In the genomic region with DNA sequence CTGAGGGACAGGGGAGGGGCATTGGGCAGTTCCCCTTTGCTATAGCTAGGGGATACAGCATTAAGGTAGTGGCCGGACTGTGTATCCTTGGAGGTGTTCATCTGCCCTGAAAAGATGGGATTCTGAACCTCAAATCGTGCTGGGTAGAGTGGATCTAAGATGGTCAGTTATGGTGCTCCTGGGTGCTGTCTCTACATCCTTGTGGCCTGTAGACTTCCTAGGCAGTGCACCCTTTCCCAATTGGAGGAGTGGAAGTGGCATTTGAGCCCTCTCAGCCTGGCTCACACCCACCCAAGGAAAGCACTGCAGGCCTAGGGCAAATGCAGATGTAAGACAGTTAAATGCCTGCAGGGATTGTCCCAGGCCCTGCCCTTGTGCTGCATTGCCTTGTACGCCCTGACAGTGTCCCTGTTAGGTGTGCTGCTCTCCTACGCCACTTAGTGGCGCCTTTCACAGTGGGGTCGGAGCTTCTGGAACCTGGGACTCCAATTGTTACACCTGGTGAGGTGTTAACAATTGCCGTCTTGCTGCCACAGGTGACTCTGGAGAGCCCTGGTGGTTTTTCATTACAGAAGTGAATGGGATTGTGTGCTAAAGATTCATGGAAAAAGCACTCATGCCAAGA, we compare ENCODE assay signal across 9 cellular contexts. TPM values are rescaled to one million over a fixed set of nuclear protein-coding genes. Genes with fewer than 3 reads are reported as not detected.
DNase-seq lines count a peak whose midpoint lies in the region; ATAC-seq and TF ChIP-seq lines count a peak whose summit lies in the region.
"Had no signal": no experiment of that assay in that cellular context is flagged by ENCODE, and none has a peak within 500 bp of the region (broad histone marks: within the 10 kb centered on the region; RNA-seq: fewer than 3 reads in every experiment).

No MANE protein-coding gene starts in this region.

- no peaks in the 10 kb centered on the region for H4K20me1 ChIP-seq in neural progenitor cell (ENCODE audit: low read depth)

- DNase-seq in DMS53 treated with DMSO at 0.1 percent for 48 hours (lab: John Stamatoyannopoulos, UW; ENCODE audit: unreplicated experiment): peak; percentile 47
- peak; percentile 16 for DNase-seq in activated CD4-positive, alpha-beta T cell treated with anti-CD3 and anti-CD28 coated beads, Interleukin-2, amount 50 U/mL, for 1 hour
- DNase-seq in neural progenitor cell (ENCODE audit: low spot score): peak; percentile 70
- no peak for DNase-seq in caudate nucleus (lab: John Stamatoyannopoulos, UW)
- DNase-seq in medulla oblongata (ENCODE audit: extremely low spot score): no peak
- DNase-seq in T1000 (lab: John Stamatoyannopoulos, UW): no peak

- no peaks in the 10 kb centered on the region for H3F3A ChIP-seq in neural progenitor cell (ENCODE audit: low read depth)

- H3K9me3 ChIP-seq in neural progenitor cell (ENCODE audit: low read depth): no peaks in the 10 kb centered on the region

- no peak overlapping the region for H2AFZ ChIP-seq in neural progenitor cell (replicated peaks)

- no peaks in the 10 kb centered on the region for H3K27me3 ChIP-seq in neural progenitor cell

- peak overlapping the region; percentile 36 for H3K27ac Mint-ChIP-seq in neural progenitor cell

- H3K4me1 ChIP-seq in neural progenitor cell: no peaks in the 10 kb centered on the region

- H3K27me3 Mint-ChIP-seq in neural progenitor cell (ENCODE audit: insufficient read depth, low read depth): peaks cover 5% of the 10 kb centered on the region

- H3K36me3 Mint-ChIP-seq in neural progenitor cell: no peaks in the 10 kb centered on the region

- peak; percentile 70 for TF ChIP-seq CTCF in neural progenitor cell (IDR thresholded peaks at IDR 0.05)

- H3K9me3 Mint-ChIP-seq in neural progenitor cell: no peaks in the 10 kb centered on the region

- ATAC-seq in GM19324 (IDR thresholded peaks at IDR 0.05; ENCODE audit: low FRiP score, unreplicated experiment) (peak; percentile 69), HG03175 (IDR thresholded peaks at IDR 0.05; ENCODE audit: unreplicated experiment) (peak; percentile 81)

- no peak overlapping the region for H3K4me3 ChIP-seq in neural progenitor cell

- H3K4me3 Mint-ChIP-seq in neural progenitor cell: no peak overlapping the region

- H3K79me2 ChIP-seq in neural progenitor cell (ENCODE audit: low read depth): no peaks in the 10 kb centered on the region

- no peaks in the 10 kb centered on the region for H3K36me3 ChIP-seq in neural progenitor cell

- peaks cover 3% of the 10 kb centered on the region for H3K4me1 Mint-ChIP-seq in neural progenitor cell

- H3K27ac ChIP-seq in neural progenitor cell (no peak overlapping the region), caudate nucleus (ENCODE audit: low read depth, low read length) (no peak overlapping the region)
- H3K27ac ChIP-seq: KMS-11 had no signal

- no peak overlapping the region for H3K4me2 ChIP-seq in neural progenitor cell

- H3K9ac ChIP-seq in neural progenitor cell: no peak overlapping the region
- H3K9ac ChIP-seq: KMS-11 had no signal

RNA-seq across cellular contexts. Expression of gene PPFIBP2, which starts 35.0 kb away (rescaled TPM):
- total RNA-seq in neural progenitor cell (ENCODE audit: low replicate concordance): 4.6 and 8.7 TPM in 2 replicates

Comparison
In these comparisons a context has a peak if more than half of its experiments do, and no peak if none do; other contexts are left out.
1. DNase-seq: peak in DMS53 treated with DMSO at 0.1 percent for 48 hours (single experiment), activated CD4-positive, alpha-beta T cell treated with anti-CD3 and anti-CD28 coated beads, Interleukin-2, amount 50 U/mL, for 1 hour (single experiment) and neural progenitor cell (single experiment); none in caudate nucleus (0 of 61), medulla oblongata (single experiment) and T1000 (single experiment).